In the genomic region with DNA sequence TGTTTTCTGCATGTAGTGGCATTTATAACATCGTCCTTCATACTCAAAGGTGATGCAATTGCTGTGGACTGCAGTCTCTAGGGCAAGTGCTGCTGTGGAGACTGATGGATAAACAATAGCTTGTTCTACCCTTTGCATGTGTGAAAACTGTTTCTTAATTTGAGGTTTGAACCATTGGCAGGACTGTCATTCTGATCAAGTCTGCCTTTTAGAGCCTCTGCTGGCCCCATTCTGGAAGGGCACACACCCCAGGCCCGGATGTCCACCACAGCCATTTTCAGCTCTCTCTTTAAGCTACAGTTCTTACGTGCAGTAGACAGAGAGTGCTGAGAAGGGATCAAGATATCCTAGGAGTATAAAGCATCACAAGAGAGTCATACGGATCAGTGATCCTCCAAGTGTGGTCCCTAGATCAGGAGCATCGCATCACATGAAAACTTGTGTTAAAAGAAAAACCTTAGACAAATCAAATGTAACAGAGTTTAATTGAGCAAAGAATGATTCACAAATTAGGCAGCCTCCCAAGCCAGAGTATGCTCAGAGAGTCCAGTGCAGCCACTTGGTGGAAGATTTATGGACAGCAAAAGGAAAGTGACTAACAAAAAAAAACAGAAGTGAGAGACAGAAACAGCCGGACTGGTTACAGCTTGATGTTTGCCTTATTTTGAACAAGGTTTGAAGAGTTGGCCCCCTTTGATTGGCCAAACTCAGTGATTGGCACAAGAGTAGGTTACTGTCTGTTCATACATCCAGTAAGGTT, we compare ENCODE assay signal across 8 cellular contexts. TPM values are rescaled to one million over a fixed set of nuclear protein-coding genes. Genes with fewer than 3 reads are reported as not detected.
DNase-seq lines count a peak whose midpoint lies in the region; ATAC-seq lines count a peak whose summit lies in the region.

No MANE protein-coding gene starts in this region.

- ATAC-seq in HG03342 (IDR thresholded peaks at IDR 0.05; ENCODE audit: unreplicated experiment) (peak; percentile 63), left lobe of liver (peak; percentile 35)

- DNase-seq in SKM-1 treated with dmso at 0.1 percent for 144 hours (lab: John Stamatoyannopoulos, UW; ENCODE audit: unreplicated experiment), result peak; percentile 40
- DNase-seq in SKM-1 (lab: John Stamatoyannopoulos, UW; ENCODE audit: unreplicated experiment), result no peak
- peak; percentile 68 for DNase-seq in amniotic epithelial cell (ENCODE audit: low read depth)
- DNase-seq in left lobe of liver (ENCODE audit: low spot score), result no peak
- no peak for DNase-seq in activated CD4-positive, alpha-beta T cell treated with anti-CD3 and anti-CD28 coated beads, Interleukin-2, amount 50 U/mL, for 48 hours
- DNase-seq in stimulated activated CD4-positive, alpha-beta T cell treated with anti-CD3 and anti-CD28 coated beads, Interleukin-4, amount 100 ng/mL, for 1 hour, result no peak
- DNase-seq in effector CD8-positive, alpha-beta T cell (lab: John Stamatoyannopoulos, UW), result no peak

RNA-seq across cellular contexts. Expression of a gene that starts 52.0 kb away (rescaled TPM):
- 12.6 TPM for total RNA-seq in left lobe of liver

Comparison
In these comparisons a context has a peak if more than half of its experiments do, and no peak if none do; other contexts are left out.
1. DNase-seq: peak in SKM-1 treated with dmso at 0.1 percent for 144 hours (single experiment) and amniotic epithelial cell (single experiment); none in SKM-1 (single experiment), left lobe of liver (single experiment), activated CD4-positive, alpha-beta T cell treated with anti-CD3 and anti-CD28 coated beads, Interleukin-2, amount 50 U/mL, for 48 hours (0 of 2), stimulated activated CD4-positive, alpha-beta T cell treated with anti-CD3 and anti-CD28 coated beads, Interleukin-4, amount 100 ng/mL, for 1 hour (single experiment) and effector CD8-positive, alpha-beta T cell (single experiment).